ENCODE assay signal across 8 cellular contexts in the genomic region with DNA sequence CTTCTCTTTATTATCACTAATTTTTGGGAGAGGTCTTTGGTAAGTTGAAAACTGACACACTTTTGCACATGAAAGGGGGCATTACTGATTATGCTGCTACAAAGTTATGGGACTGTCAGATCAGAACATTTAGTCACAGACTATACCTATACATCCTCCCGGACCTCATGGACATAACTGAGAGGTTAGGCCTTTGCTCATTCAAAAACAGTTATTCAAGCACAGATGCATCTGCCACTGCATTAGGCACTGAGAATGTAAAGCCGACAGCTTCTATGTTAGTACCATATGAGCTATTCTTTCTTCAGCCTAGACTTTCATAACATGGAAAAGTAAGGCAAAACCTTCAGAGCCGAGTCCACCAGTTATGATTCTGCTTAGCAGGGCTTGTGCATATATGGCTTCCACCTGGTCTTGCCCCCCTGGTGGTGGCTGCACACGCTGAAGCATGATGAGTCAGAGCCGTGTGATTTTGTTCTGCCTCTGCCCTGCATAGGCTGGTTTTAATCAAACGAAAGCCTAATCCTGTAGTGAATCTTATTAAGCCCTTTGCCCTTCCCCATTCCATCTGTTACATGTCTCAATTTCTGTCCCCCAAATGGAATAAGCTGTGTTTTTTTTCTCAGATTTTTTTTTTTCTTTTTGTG. TPM values are rescaled to one million over a fixed set of nuclear protein-coding genes. Genes with fewer than 3 reads are reported as not detected.
A peak's percentile ranks its signal among the peaks of the same experiment; 100 is the strongest.
DNase-seq lines count a peak whose midpoint lies in the region; TF ChIP-seq lines count a peak whose summit lies in the region.

No MANE protein-coding gene starts in this region.

- POLR2A ChIA-PET in CD4-positive, alpha-beta memory T cell (lab: Charles Lee; ENCODE audit: partially characterized antibody), result no interaction called here

- no peak overlapping the region for H3K27ac Mint-ChIP-seq in CD4-positive, alpha-beta memory T cell

- H3K9ac ChIP-seq in parathyroid adenoma, result no peak overlapping the region

- no peak overlapping the region for H3K4me2 ChIP-seq in parathyroid adenoma (ENCODE audit: low read length)

- no peaks in the 10 kb centered on the region for H3K9me3 ChIP-seq in SJCRH30 (replicated peaks)
- H3K9me3 ChIP-seq in parathyroid adenoma (ENCODE audit: control insufficient read depth, low read length), result no peaks in the 10 kb centered on the region
- no peaks in the 10 kb centered on the region for H3K9me3 ChIP-seq in CD4-positive, alpha-beta memory T cell (ENCODE audit: control insufficient read depth in 1 of 2, low read length in 2 of 2)

- TF ChIP-seq CTCF in fibroblast of the aortic adventitia (IDR thresholded peaks at IDR 0.05; ENCODE audit: insufficient read depth, low read length) (peak; percentile 53), parathyroid adenoma (IDR thresholded peaks at IDR 0.05) (peak; percentile 24)

- no peaks in the 10 kb centered on the region for H3K36me3 Mint-ChIP-seq in CD4-positive, alpha-beta memory T cell

- H3K4me1 ChIP-seq in SJCRH30, result peaks cover 8% of the 10 kb centered on the region
- H3K4me1 ChIP-seq in parathyroid adenoma, result peaks cover 14% of the 10 kb centered on the region
- H3K4me1 ChIP-seq in CD4-positive, alpha-beta memory T cell (ENCODE audit: insufficient read depth, low read length), result no peaks in the 10 kb centered on the region

- CTCF ChIA-PET in CD4-positive, alpha-beta memory T cell (lab: Charles Lee; ENCODE audit: partially characterized antibody), result interaction anchor here (1.1 to 1.4 kb wide), 3 partner anchors 17 to 152 kb away, joined by 3 to 4 read pairs (median 3); no protein-coding TSS in a partner anchor

- H3K27me3 Mint-ChIP-seq in CD4-positive, alpha-beta memory T cell, result peaks cover 2 to 6% of the 10 kb centered on the region in 2 donors

- H3K27me3 ChIP-seq in SJCRH30, result no peaks in the 10 kb centered on the region
- H3K27me3 ChIP-seq in parathyroid adenoma (ENCODE audit: control insufficient read depth, insufficient read depth, low read length), result no peaks in the 10 kb centered on the region
- no peaks in the 10 kb centered on the region for H3K27me3 ChIP-seq in CD4-positive, alpha-beta memory T cell (ENCODE audit: insufficient read depth, low read length)

- H3K9me3 Mint-ChIP-seq in CD4-positive, alpha-beta memory T cell, result no peaks in the 10 kb centered on the region

- H3K36me3 ChIP-seq in SJCRH30 (no peaks in the 10 kb centered on the region), parathyroid adenoma (ENCODE audit: control insufficient read depth, insufficient read depth, low read length) (no peaks in the 10 kb centered on the region)
- H3K36me3 ChIP-seq in CD4-positive, alpha-beta memory T cell (ENCODE audit: insufficient read depth, low read length), result no peaks in the 10 kb centered on the region

- intact Hi-C loops in CD4-positive, alpha-beta memory T cell (cut with micrococcal nuclease), result no loop called here

- H3K4me3 Mint-ChIP-seq in CD4-positive, alpha-beta memory T cell, result no peak overlapping the region

- DNase-seq in DMS53 treated with DMSO at 0.1 percent for 48 hours (lab: John Stamatoyannopoulos, UW; ENCODE audit: unreplicated experiment), result peak; percentile 22
- peak; percentile 44 for DNase-seq in HK-2 (ENCODE audit: unreplicated experiment)
- peak; percentile 65 to 69 for DNase-seq in SJCRH30
- DNase-seq in fibroblast of the aortic adventitia (ENCODE audit: low read depth), result peak; percentile 44
- DNase-seq in activated gamma-delta T cell treated with Interleukin-2 at 50 U/mL for 16 hours, result no peak
- no peak for DNase-seq in CD4-positive, alpha-beta memory T cell
- DNase-seq in MV-4-11 (lab: John Stamatoyannopoulos, UW), result no peak

- peak overlapping the region; percentile 27 for H2AFZ ChIP-seq in parathyroid adenoma

- no peak overlapping the region for H3K27ac ChIP-seq in SJCRH30
- no peak overlapping the region for H3K27ac ChIP-seq in parathyroid adenoma
- no peak overlapping the region for H3K27ac ChIP-seq in CD4-positive, alpha-beta memory T cell (ENCODE audit: low read depth, low read length)

- H3K79me2 ChIP-seq in parathyroid adenoma, result no peaks in the 10 kb centered on the region

- H3K4me3 ChIP-seq in SJCRH30 (no peak overlapping the region), fibroblast of the aortic adventitia (ENCODE audit: low read depth, low read length) (no peak overlapping the region), parathyroid adenoma (ENCODE audit: low read depth, low read length) (no peak overlapping the region)
- no peak overlapping the region for H3K4me3 ChIP-seq in CD4-positive, alpha-beta memory T cell (ENCODE audit: low read length in 2 of 2)

- no peaks in the 10 kb centered on the region for H3K4me1 Mint-ChIP-seq in CD4-positive, alpha-beta memory T cell

RNA-seq across cellular contexts. Expression of gene RNU6-8, which starts 21.8 kb away (rescaled TPM):
- not detected in 2 replicates for total RNA-seq in SJCRH30 (2014; rRNA removed; shearing (Covaris generic))
- not detected in 2 replicates for total RNA-seq in fibroblast of the aortic adventitia (ENCODE audit: low replicate concordance)
- not detected for total RNA-seq in CD4-positive, alpha-beta memory T cell
- polyA plus RNA-seq in CD4-positive, alpha-beta memory T cell, result not detected

RNA-seq across cellular contexts. Expression of gene RNU6-7, which starts 23.0 kb away (rescaled TPM):
- not detected in 2 replicates for total RNA-seq in SJCRH30 (2014; rRNA removed; shearing (Covaris generic))
- total RNA-seq in fibroblast of the aortic adventitia (ENCODE audit: low replicate concordance), result not detected in 2 replicates
- not detected for total RNA-seq in CD4-positive, alpha-beta memory T cell
- polyA plus RNA-seq in CD4-positive, alpha-beta memory T cell, result not detected

Comparison
In these comparisons a context has a peak if more than half of its experiments do, and no peak if none do; other contexts are left out.
1. DNase-seq: peak in DMS53 treated with DMSO at 0.1 percent for 48 hours (single experiment), HK-2 (single experiment), SJCRH30 (2 of 2) and fibroblast of the aortic adventitia (single experiment); none in activated gamma-delta T cell treated with Interleukin-2 at 50 U/mL for 16 hours (single experiment), CD4-positive, alpha-beta memory T cell (0 of 5) and MV-4-11 (single experiment).